8 cellular contexts compared by ENCODE assay signal in genomic region chr15:90885432-90886290, GRCh38. TPM values are rescaled to one million over a fixed set of nuclear protein-coding genes. Genes with fewer than 3 reads are reported as not detected.
DNase-seq lines count a peak whose midpoint lies in the region; ATAC-seq and TF ChIP-seq lines count a peak whose summit lies in the region.

No MANE protein-coding gene starts in this region.

- H3K27ac Mint-ChIP-seq in GM23338 = no peak overlapping the region
- H3K27ac Mint-ChIP-seq in activated CD4-positive, alpha-beta memory T cell treated with anti-CD3 and anti-CD28 coated beads for 36 hours = peak overlapping the region; percentile 74

- POLR2A ChIA-PET in activated CD4-positive, alpha-beta memory T cell treated with anti-CD3 and anti-CD28 coated beads for 36 hours (lab: Charles Lee) = interaction anchor here (0.7 to 2.9 kb wide), 6 partner anchors 12 to 238 kb away, joined by 3 to 14 read pairs (median 4); partner anchors contain the start of gene BLM

- no peak overlapping the region for H3K4me3 ChIP-seq in GM23338

- H3K36me3 ChIP-seq in GM23338 (ENCODE audit: insufficient read depth) = no peaks in the 10 kb centered on the region

- H3K4me1 Mint-ChIP-seq in GM23338 = peaks cover 22% of the 10 kb centered on the region
- H3K4me1 Mint-ChIP-seq in activated CD4-positive, alpha-beta memory T cell treated with anti-CD3 and anti-CD28 coated beads for 36 hours (ENCODE audit: low read depth) = peaks cover 20% of the 10 kb centered on the region

- H4K20me1 ChIP-seq in GM23338 (replicated peaks; ENCODE audit: insufficient read depth) = no peaks in the 10 kb centered on the region

- peaks cover 10% of the 10 kb centered on the region for H3K27me3 Mint-ChIP-seq in GM23338 (ENCODE audit: insufficient read depth, low read depth, poor library complexity)
- peaks cover 6% of the 10 kb centered on the region for H3K27me3 Mint-ChIP-seq in activated CD4-positive, alpha-beta memory T cell treated with anti-CD3 and anti-CD28 coated beads for 36 hours

- H3K27me3 ChIP-seq in GM23338 (ENCODE audit: insufficient read depth) = no peaks in the 10 kb centered on the region

- H3K4me2 ChIP-seq in GM23338 = no peak overlapping the region

- DNase-seq in Caki2 (ENCODE audit: low read depth) (peak; percentile 38), GM23338 (ENCODE audit: low spot score) (peak; percentile 84), NCI-H526 (lab: John Stamatoyannopoulos, UW) (peak; percentile 50 to 81), dermis microvascular lymphatic vessel endothelial cell (ENCODE audit: low read depth in 2 of 2) (peak; percentile 43 to 74), medulla oblongata (ENCODE audit: extremely low spot score) (peak; percentile 77)
- DNase-seq in activated CD4-positive, alpha-beta memory T cell treated with anti-CD3 and anti-CD28 coated beads for 36 hours = peak; percentile 86
- peak; percentile 70 for DNase-seq in stimulated activated CD8-positive, alpha-beta memory T cell treated with anti-CD3 and anti-CD28 coated beads, Interleukin-15, amount 100 ng/mL, for 1 hour (ENCODE audit: low read depth)

- TF ChIP-seq CTCF in GM23338 (conservative IDR thresholded peaks at IDR 0.05; ENCODE audit: low read depth in 2 of 2) = peak; percentile 99 to 100

- intact Hi-C loops in activated CD4-positive, alpha-beta memory T cell treated with anti-CD3 and anti-CD28 coated beads for 36 hours (cut with micrococcal nuclease) = loop anchor here (1.0 to 10.0 kb wide), 3 partner anchors 168 to 561 kb away; partner anchors contain the start of gene BLM

- in situ Hi-C loops in Caki2 (cut with HindIII; ENCODE audit: low pct_unique_long_range_greater_than_20kb, low sequenced_read_pairs) = no loop called here

- H2AFZ ChIP-seq in GM23338 = peak overlapping the region; percentile 23; the same call in 1 of the 2 replicates

- ATAC-seq in GM23338 (peak; percentile 35), HG03045 (IDR thresholded peaks at IDR 0.05; ENCODE audit: unreplicated experiment) (no peak)

- 0 out of 3 replicates have a peak overlapping the region, but pooled peaks have one; percentile 14 for H3K4me3 Mint-ChIP-seq in GM23338
- peak overlapping the region; percentile 26 for H3K4me3 Mint-ChIP-seq in activated CD4-positive, alpha-beta memory T cell treated with anti-CD3 and anti-CD28 coated beads for 36 hours

- no peaks in the 10 kb centered on the region for H3K9me3 Mint-ChIP-seq in GM23338
- H3K9me3 Mint-ChIP-seq in activated CD4-positive, alpha-beta memory T cell treated with anti-CD3 and anti-CD28 coated beads for 36 hours = no peaks in the 10 kb centered on the region

- no peaks in the 10 kb centered on the region for H3K9me2 ChIP-seq in GM23338 (ENCODE audit: insufficient read depth)

- H3F3A ChIP-seq in GM23338 (replicated peaks; ENCODE audit: low read depth) = 0 out of 2 replicates have a peak, but pooled peaks cover 5% of the 10 kb centered on the region

- CTCF ChIA-PET in activated CD4-positive, alpha-beta memory T cell treated with anti-CD3 and anti-CD28 coated beads for 36 hours (lab: Charles Lee) = interaction anchor here (0.6 to 4.4 kb wide), 68 partner anchors 9 to 593 kb away, joined by 3 to 65 read pairs (median 4); partner anchors contain the start of genes BLM, HDDC3, MAN2A2 and UNC45A

- peaks cover 13% of the 10 kb centered on the region for H3K4me1 ChIP-seq in GM23338 (ENCODE audit: insufficient read depth)

- H3K27ac ChIP-seq in GM23338 (ENCODE audit: low read depth) = no peak overlapping the region

- no peaks in the 10 kb centered on the region for H3K79me2 ChIP-seq in GM23338 (replicated peaks; ENCODE audit: insufficient read depth)

- peaks cover 1% of the 10 kb centered on the region; the same call in 2 of the 3 replicates for H3K36me3 Mint-ChIP-seq in GM23338 (ENCODE audit: low read depth)
- H3K36me3 Mint-ChIP-seq in activated CD4-positive, alpha-beta memory T cell treated with anti-CD3 and anti-CD28 coated beads for 36 hours = peaks cover 9% of the 10 kb centered on the region

TF ChIP-seq in GM23338, 12 proteins besides CTCF, POLR2A, EP300 and RAD21 (continues in another document):
- TF ChIP-seq POLR2AphosphoS5 (IDR thresholded peaks at IDR 0.05; ENCODE audit: low read depth) (no peak), JUNB (IDR thresholded peaks at IDR 0.05; ENCODE audit: unreplicated experiment) (no peak), NANOG (IDR thresholded peaks at IDR 0.05; ENCODE audit: borderline replicate concordance) (no peak), EZH2phosphoT487 (IDR thresholded peaks at IDR 0.05; ENCODE audit: unreplicated experiment) (no peak), ZNF331 (CRISPR knock-in tag; IDR thresholded peaks at IDR 0.05; ENCODE audit: low read depth) (no peak), CREB1 (CRISPR knock-in tag; IDR thresholded peaks at IDR 0.05; ENCODE audit: low read depth) (no peak), STAT1 (IDR thresholded peaks at IDR 0.05; ENCODE audit: unreplicated experiment) (no peak)

RNA-seq across cellular contexts. Expression of gene FES, which starts 1.4 kb away (rescaled TPM):
- not detected in 2 replicates for total RNA-seq in Caki2 (2014; rRNA removed; shearing (Covaris generic); ENCODE audit: low replicate concordance)
- 14.4 and 18.6 TPM in 2 replicates for total RNA-seq in GM23338 (2014; rRNA removed; shearing (Covaris generic))
- 2.7 and 3.1 TPM in 2 replicates for polyA plus RNA-seq in GM23338 (2016; fragmentation: Nextera tagmentation; extraction: Ambion mirVana)
- 10 to 100 TPM; 18.0 to 21.1 TPM for total RNA-seq in activated CD4-positive, alpha-beta memory T cell treated with anti-CD3 and anti-CD28 coated beads for 36 hours
- total RNA-seq in dermis microvascular lymphatic vessel endothelial cell = 52.5 and 55.7 TPM in 2 replicates

RNA-seq across cellular contexts. Expression of gene FURIN, which starts 17.3 kb away (rescaled TPM):
- 26.1 and 29.7 TPM in 2 replicates for total RNA-seq in Caki2 (2014; rRNA removed; shearing (Covaris generic); ENCODE audit: low replicate concordance)
- 15.7 and 20.9 TPM in 2 replicates for total RNA-seq in GM23338 (2014; rRNA removed; shearing (Covaris generic))
- polyA plus RNA-seq in GM23338 (2016; fragmentation: Nextera tagmentation; extraction: Ambion mirVana) = 6.3 and 7.4 TPM in 2 replicates
- total RNA-seq in activated CD4-positive, alpha-beta memory T cell treated with anti-CD3 and anti-CD28 coated beads for 36 hours = 100 to 1,000 TPM; 576 to 590 TPM
- 39.8 and 81.7 TPM in 2 replicates for total RNA-seq in dermis microvascular lymphatic vessel endothelial cell

RNA-seq across cellular contexts. Expression of gene MAN2A2, which starts 17.4 kb away (rescaled TPM):
- total RNA-seq in Caki2 (2014; rRNA removed; shearing (Covaris generic); ENCODE audit: low replicate concordance) = 17.7 and 28.0 TPM in 2 replicates
- 3.5 and 17.1 TPM in 2 replicates for total RNA-seq in GM23338 (2014; rRNA removed; shearing (Covaris generic))
- polyA plus RNA-seq in GM23338 (2016; fragmentation: Nextera tagmentation; extraction: Ambion mirVana) = 8.0 and 8.2 TPM in 2 replicates
- total RNA-seq in activated CD4-positive, alpha-beta memory T cell treated with anti-CD3 and anti-CD28 coated beads for 36 hours = 10 to 100 TPM; 98.1 to 99.2 TPM
- total RNA-seq in dermis microvascular lymphatic vessel endothelial cell = 13.6 and 24.4 TPM in 2 replicates

RNA-seq across cellular contexts. Expression of gene HDDC3, which starts 46.7 kb away (rescaled TPM):
- total RNA-seq in Caki2 (2014; rRNA removed; shearing (Covaris generic); ENCODE audit: low replicate concordance) = 23.9 and 38.5 TPM in 2 replicates
- 9.1 and 19.0 TPM in 2 replicates for total RNA-seq in GM23338 (2014; rRNA removed; shearing (Covaris generic))
- 16.0 and 17.4 TPM in 2 replicates for polyA plus RNA-seq in GM23338 (2016; fragmentation: Nextera tagmentation; extraction: Ambion mirVana)
- total RNA-seq in activated CD4-positive, alpha-beta memory T cell treated with anti-CD3 and anti-CD28 coated beads for 36 hours = 10 to 100 TPM; 45.0 to 45.8 TPM
- total RNA-seq in dermis microvascular lymphatic vessel endothelial cell = 9.5 and 10.2 TPM in 2 replicates

RNA-seq across cellular contexts. Expression of gene UNC45A, which starts 49.4 kb away (rescaled TPM):
- 99.4 and 149 TPM in 2 replicates for total RNA-seq in Caki2 (2014; rRNA removed; shearing (Covaris generic); ENCODE audit: low replicate concordance)
- 86.8 and 87.5 TPM in 2 replicates for total RNA-seq in GM23338 (2014; rRNA removed; shearing (Covaris generic))
- 35.9 and 40.2 TPM in 2 replicates for polyA plus RNA-seq in GM23338 (2016; fragmentation: Nextera tagmentation; extraction: Ambion mirVana)
- total RNA-seq in activated CD4-positive, alpha-beta memory T cell treated with anti-CD3 and anti-CD28 coated beads for 36 hours = 10 to 100 TPM; 71.1 to 74.3 TPM
- total RNA-seq in dermis microvascular lymphatic vessel endothelial cell = 96.8 and 112 TPM in 2 replicates

Comparison
In these comparisons a context has a peak if more than half of its experiments do, and no peak if none do; other contexts are left out.
1. RNA of gene FES, which starts 1.4 kb away (total RNA-seq): 52.5 to 55.7 TPM in dermis microvascular lymphatic vessel endothelial cell, 18.0 to 21.1 TPM in activated CD4-positive, alpha-beta memory T cell treated with anti-CD3 and anti-CD28 coated beads for 36 hours and 14.4 to 18.6 TPM in GM23338; not detected in Caki2; every median in the first group is over 10 times any median in the second.
2. Peak in every context shown above with its lines, with median percentiles within 50 percentile points of each other: DNase-seq.